8 cellular contexts compared by ENCODE assay signal in the genomic region with DNA sequence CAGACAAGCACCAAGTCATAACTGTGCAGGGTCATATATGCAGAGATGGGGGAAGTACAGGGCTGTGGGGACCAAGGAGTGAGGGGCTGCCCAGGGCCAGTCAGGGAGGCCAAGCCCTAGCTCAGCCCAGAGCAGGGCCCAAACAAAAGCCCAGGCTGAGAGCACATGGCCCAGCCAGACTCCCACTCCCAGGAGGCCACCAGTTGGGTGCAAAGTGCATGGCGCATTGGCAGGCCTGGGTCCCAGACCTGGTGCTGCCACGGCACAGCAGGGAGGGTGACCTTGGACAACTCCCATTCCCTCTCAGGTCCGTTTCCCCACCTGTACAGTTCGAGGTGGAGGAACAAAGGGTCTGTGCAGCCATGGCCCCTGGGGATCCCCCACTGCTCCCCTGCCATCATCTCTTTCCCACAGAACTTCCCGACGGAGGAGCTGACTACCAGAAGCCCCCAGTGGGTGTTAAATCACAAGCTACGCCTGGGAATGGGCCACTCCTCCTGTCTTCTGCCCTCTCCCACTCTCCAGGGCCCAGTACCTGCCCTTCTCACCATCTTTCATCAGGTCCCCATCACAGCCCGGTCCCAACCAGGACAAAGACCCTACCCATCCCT. TPM values are rescaled to one million over a fixed set of nuclear protein-coding genes. Genes with fewer than 3 reads are reported as not detected.
DNase-seq lines count a peak whose midpoint lies in the region; ATAC-seq, FAIRE-seq and TF ChIP-seq lines count a peak whose summit lies in the region.

No MANE protein-coding gene starts in this region.

- H3K4me2 ChIP-seq in K562 (ENCODE audit: insufficient read depth, low read length), result peak overlapping the region; percentile 86

- DNase-seq in GM12865 (ENCODE audit: low read depth) (peak; percentile 9), HuH-7 (ENCODE audit: low spot score) (peak; percentile 80), K562 (ENCODE audit: extremely low read depth in 1 of 4, low spot score in 3 of 4) (no peak), left kidney (ENCODE audit: low read depth, low spot score) (peak; percentile 54), suprapubic skin (ENCODE audit: low spot score in 2 of 2) (no peak), NCI-H2081 treated with DMSO at 0.1 percent for 48 hours (lab: John Stamatoyannopoulos, UW) (no peak), SKM-1 treated with dmso at 0.1 percent for 144 hours (lab: John Stamatoyannopoulos, UW; ENCODE audit: unreplicated experiment) (no peak)

- no peaks in the 10 kb centered on the region for H4K20me1 ChIP-seq in K562 (replicated peaks; ENCODE audit: control insufficient read depth, insufficient read depth, low read length)

- H3K9me3 ChIP-seq in K562 (replicated peaks; ENCODE audit: control insufficient read depth, insufficient read depth, low read depth, low read length) (no peaks in the 10 kb centered on the region), suprapubic skin (no peaks in the 10 kb centered on the region)

- H3K27me3 ChIP-seq in K562 (ENCODE audit: control insufficient read depth in 2 of 2, insufficient read depth in 2 of 2, low read length in 2 of 2), result no peaks in the 10 kb centered on the region
- no peaks in the 10 kb centered on the region for H3K27me3 ChIP-seq in suprapubic skin

- peaks cover 14% of the 10 kb centered on the region for H3K79me2 ChIP-seq in K562 (ENCODE audit: control insufficient read depth, insufficient read depth, low read length)

- TF ChIP-seq CTCF in GM12865 (IDR thresholded peaks at IDR 0.05; ENCODE audit: insufficient read depth, low read depth, low read length, missing control alignments), result no peak
- no peak for TF ChIP-seq CTCF in K562 (IDR thresholded peaks at IDR 0.05 in 2 of 3, conservative IDR thresholded peaks at IDR 0.05 in 1 of 3; ENCODE audit: insufficient read depth in 2 of 3, low read depth in 1 of 3, low read length in 3 of 3)
- no peak for TF ChIP-seq CTCF in suprapubic skin (IDR thresholded peaks at IDR 0.05)

- H3K27ac ChIP-seq in K562 (ENCODE audit: extremely low read depth, low read depth, low read length), result peak overlapping the region; percentile 59
- peak overlapping the region; percentile 35 for H3K27ac ChIP-seq in suprapubic skin

- H3K4me3 ChIP-seq in GM12865 (ENCODE audit: low read depth, low read length) (peak overlapping the region; percentile 67), K562 (peak overlapping the region; percentile 79), suprapubic skin (peak overlapping the region; percentile 66)

- CTCF ChIA-PET in K562 (lab: Yijun Ruan, JAX; ENCODE audit: low intra/inter-chr PET ratio), result no interaction called here

- in situ Hi-C loops in K562 (cut with MboI), result no loop called here

- ATAC-seq in K562, result peak; percentile 55
- no peak for ATAC-seq in GM19463 (IDR thresholded peaks at IDR 0.05; ENCODE audit: unreplicated experiment)

- POLR2A ChIA-PET in K562 (lab: Yijun Ruan, JAX), result interaction anchor here (0.6 kb wide), 1 partner anchor 59 kb away, joined by 4 read pairs; no protein-coding TSS in a partner anchor

- peak overlapping the region; percentile 47; the same call in 1 of the 2 replicates for H2AFZ ChIP-seq in K562 (ENCODE audit: low read depth, low read length)

- H3K36me3 ChIP-seq in K562 (ENCODE audit: control insufficient read depth, insufficient read depth, low read length) (peaks cover 7% of the 10 kb centered on the region; the same call in 1 of the 3 replicates), suprapubic skin (no peaks in the 10 kb centered on the region)

- TF ChIP-seq POLR2A in K562 (conservative IDR thresholded peaks at IDR 0.05), result no peak
- TF ChIP-seq POLR2A in suprapubic skin (IDR thresholded peaks at IDR 0.05), result no peak

- intact Hi-C loops in K562 (cut with micrococcal nuclease), result no loop called here

- TF ChIP-seq RAD21 in K562 (CRISPR knock-in tag; conservative IDR thresholded peaks at IDR 0.05 in 1 of 2, IDR thresholded peaks at IDR 0.05 in 1 of 2), result no peak

- WGBS in K562 (ENCODE audit: insufficient coverage, low coverage, missing lambda C conversion rate), result 5% methylated on average over 6 of the region's 8 CpGs
- WGBS in suprapubic skin, result 35% methylated on average over 8 of the region's 8 CpGs

- FAIRE-seq in K562 (lab: Jason Lieb, UNC), result no peak

- H3K9me1 ChIP-seq in K562 (ENCODE audit: control insufficient read depth, insufficient read depth, low read length), result no peaks in the 10 kb centered on the region

- H3K4me1 ChIP-seq in K562 (replicated peaks in 1 of 2; ENCODE audit: control insufficient read depth in 2 of 2, insufficient read depth in 2 of 2, low read length in 2 of 2), result peaks cover 6 to 15% of the 10 kb centered on the region in 2 experiments; a peak in 3 of 5 replicates
- H3K4me1 ChIP-seq in suprapubic skin, result peaks cover 12% of the 10 kb centered on the region

- BruUV-seq in K562 (replicated peaks; lab: Mats Ljungman, UMichigan), result TSS peak; percentile 81

- TF ChIP-seq EP300 in K562 (IDR thresholded peaks at IDR 0.05; ENCODE audit: low read length), result no peak
- no peak for TF ChIP-seq EP300 in suprapubic skin (IDR thresholded peaks at IDR 0.05)

- peak overlapping the region; percentile 73 to 95 for H3K9ac ChIP-seq in K562 (ENCODE audit: insufficient read depth in 1 of 2, low read depth in 2 of 2, low read length in 2 of 2)

TF ChIP-seq in K562, 482 proteins besides CTCF, POLR2A, EP300 and RAD21 (continues in another document):
- no peak for TF ChIP-seq PHF21A (IDR thresholded peaks at IDR 0.05; ENCODE audit: borderline replicate concordance, low read depth)
- no peak for TF ChIP-seq MECOM (CRISPR knock-in tag; IDR thresholded peaks at IDR 0.05)
- no peak for TF ChIP-seq ZNF551 (CRISPR knock-in tag; IDR thresholded peaks at IDR 0.05)
- no peak for TF ChIP-seq SMARCA5 (IDR thresholded peaks at IDR 0.05)
- no peak for TF ChIP-seq HNRNPH1 (optimal IDR thresholded peaks at IDR 0.05; ENCODE audit: low read depth, low read length)
- TF ChIP-seq NUFIP1 (IDR thresholded peaks at IDR 0.05; ENCODE audit: partially characterized antibody), result no peak

RNA-seq across cellular contexts. Expression of gene NIPSNAP1, which starts 0.6 kb away (rescaled TPM):
- total RNA-seq in K562 (2011; cell fraction: chromatin; rRNA removed; ENCODE audit: low replicate concordance), result 25.2 and 45.8 TPM in 2 replicates
- total RNA-seq in K562 (2011; cell fraction: nucleolus; rRNA removed), result 29.2 and 30.9 TPM in 2 replicates
- 33.9 and 44.9 TPM in 2 replicates for total RNA-seq in K562 (2011; cell fraction: nucleoplasm; rRNA removed)
- total RNA-seq in K562 (2014; rRNA removed) (22.4 and 27.9 TPM in 2 replicates), K562 (2014; rRNA removed; fragmentation: Illumina TruSeq; extraction: Trizol) (26.0 and 27.3 TPM in 2 replicates), K562 (2015; rRNA removed; fragmentation: Illumina TruSeq; extraction: Trizol) (21.0 and 21.4 TPM in 2 replicates), K562 (2021) (24.1 and 24.8 TPM in 2 replicates), suprapubic skin (10 to 100 TPM; 13.1 to 38.3 (median 20.9) TPM)
- polyA plus RNA-seq in K562 (2011; rRNA removed) (55.0 and 57.1 TPM in 2 replicates), K562 (2014; fragmentation: Illumina TruSeq; extraction: Trizol) (31.9 and 35.0 TPM in 2 replicates), K562 (2014; fragmentation: Nextera tagmentation; extraction: Ambion mirVana) (10 to 100 TPM; 10.2 to 13.5 TPM), K562 (2014; rRNA removed) (26.4 and 32.0 TPM in 2 replicates)
- polyA plus RNA-seq in K562 (2011; cell fraction: cytosol; rRNA removed), result 39.0 and 41.9 TPM in 2 replicates
- polyA plus RNA-seq in K562 (2011; cell fraction: nucleus; rRNA removed), result 26.0 and 27.4 TPM in 2 replicates
- 27.7 and 40.8 TPM in 2 replicates for polyA plus RNA-seq in K562 (2012)
- polyA minus RNA-seq in K562 (2011; rRNA and poly(A)+ RNA removed), result 24.9 and 25.8 TPM in 2 replicates
- polyA minus RNA-seq in K562 (2011; cell fraction: cytosol; rRNA and poly(A)+ RNA removed), result 19.2 and 21.1 TPM in 2 replicates
- polyA minus RNA-seq in K562 (2011; cell fraction: nucleus; rRNA and poly(A)+ RNA removed), result 7.9 and 11.9 TPM in 2 replicates

RNA-seq across cellular contexts. Expression of gene NF2, which starts 23.1 kb away (rescaled TPM):
- total RNA-seq in K562 (2011; cell fraction: chromatin; rRNA removed; ENCODE audit: low replicate concordance), result 30.7 and 40.6 TPM in 2 replicates
- 21.0 and 23.7 TPM in 2 replicates for total RNA-seq in K562 (2011; cell fraction: nucleolus; rRNA removed)
- total RNA-seq in K562 (2011; cell fraction: nucleoplasm; rRNA removed), result 26.1 and 26.9 TPM in 2 replicates
- total RNA-seq in K562 (2014; rRNA removed) (20.2 and 24.9 TPM in 2 replicates), K562 (2014; rRNA removed; fragmentation: Illumina TruSeq; extraction: Trizol) (21.7 and 22.4 TPM in 2 replicates), K562 (2015; rRNA removed; fragmentation: Illumina TruSeq; extraction: Trizol) (19.5 and 20.0 TPM in 2 replicates), K562 (2021) (32.5 and 33.8 TPM in 2 replicates), suprapubic skin (10 to 100 TPM; 32.4 to 36.8 (median 34.4) TPM)
- polyA plus RNA-seq in K562 (2011; rRNA removed) (11.8 and 15.2 TPM in 2 replicates), K562 (2014; fragmentation: Illumina TruSeq; extraction: Trizol) (9.1 TPM in 2 replicates), K562 (2014; fragmentation: Nextera tagmentation; extraction: Ambion mirVana) (1 to 10 TPM; 2.2 to 2.8 TPM), K562 (2014; rRNA removed) (11.5 and 14.2 TPM in 2 replicates)
- 9.0 and 14.5 TPM in 2 replicates for polyA plus RNA-seq in K562 (2011; cell fraction: cytosol; rRNA removed)
- 6.9 and 8.0 TPM in 2 replicates for polyA plus RNA-seq in K562 (2011; cell fraction: nucleus; rRNA removed)
- polyA plus RNA-seq in K562 (2012), result 5.3 and 7.7 TPM in 2 replicates
- 28.1 and 37.4 TPM in 2 replicates for polyA minus RNA-seq in K562 (2011; rRNA and poly(A)+ RNA removed)
- polyA minus RNA-seq in K562 (2011; cell fraction: cytosol; rRNA and poly(A)+ RNA removed), result 16.1 and 17.8 TPM in 2 replicates
- polyA minus RNA-seq in K562 (2011; cell fraction: nucleus; rRNA and poly(A)+ RNA removed), result 8.5 and 14.0 TPM in 2 replicates

RNA-seq across cellular contexts. Expression of gene THOC5, which starts 26.7 kb away (rescaled TPM):
- 114 and 141 TPM in 2 replicates for total RNA-seq in K562 (2011; cell fraction: chromatin; rRNA removed; ENCODE audit: low replicate concordance)
- 84.7 and 85.2 TPM in 2 replicates for total RNA-seq in K562 (2011; cell fraction: nucleolus; rRNA removed)
- total RNA-seq in K562 (2011; cell fraction: nucleoplasm; rRNA removed), result 72.6 and 76.2 TPM in 2 replicates
- total RNA-seq in K562 (2014; rRNA removed) (50.9 and 56.5 TPM in 2 replicates), K562 (2014; rRNA removed; fragmentation: Illumina TruSeq; extraction: Trizol) (49.3 and 51.4 TPM in 2 replicates), K562 (2015; rRNA removed; fragmentation: Illumina TruSeq; extraction: Trizol) (44.7 and 45.3 TPM in 2 replicates), K562 (2021) (71.2 and 75.1 TPM in 2 replicates), suprapubic skin (10 to 100 TPM; 19.8 to 41.5 (median 27.8) TPM)
- polyA plus RNA-seq in K562 (2011; rRNA removed) (60.0 and 64.3 TPM in 2 replicates), K562 (2014; fragmentation: Illumina TruSeq; extraction: Trizol) (55.8 and 56.8 TPM in 2 replicates), K562 (2014; fragmentation: Nextera tagmentation; extraction: Ambion mirVana) (10 to 100 TPM; 46.3 to 96.5 TPM), K562 (2014; rRNA removed) (46.8 and 47.9 TPM in 2 replicates)
- polyA plus RNA-seq in K562 (2011; cell fraction: cytosol; rRNA removed), result 47.4 and 54.4 TPM in 2 replicates
- 50.4 and 52.8 TPM in 2 replicates for polyA plus RNA-seq in K562 (2011; cell fraction: nucleus; rRNA removed)
- 49.5 and 66.4 TPM in 2 replicates for polyA plus RNA-seq in K562 (2012)
- 80.4 and 90.7 TPM in 2 replicates for polyA minus RNA-seq in K562 (2011; rRNA and poly(A)+ RNA removed)
- polyA minus RNA-seq in K562 (2011; cell fraction: cytosol; rRNA and poly(A)+ RNA removed), result 44.9 and 47.3 TPM in 2 replicates
- 20.9 and 31.4 TPM in 2 replicates for polyA minus RNA-seq in K562 (2011; cell fraction: nucleus; rRNA and poly(A)+ RNA removed)

Comparison
In these comparisons a context has a peak if more than half of its experiments do, and no peak if none do; other contexts are left out.
1. DNase-seq: peak in GM12865 (single experiment), HuH-7 (single experiment) and left kidney (single experiment); none in K562 (0 of 4), suprapubic skin (0 of 2), NCI-H2081 treated with DMSO at 0.1 percent for 48 hours (single experiment) and SKM-1 treated with dmso at 0.1 percent for 144 hours (single experiment).
2. Peak in every context shown above with its lines, with median percentiles within 50 percentile points of each other: H3K4me3 ChIP-seq.